ENCODE assay signal across 8 cellular contexts in genomic region chr11:83285131-83285770, GRCh38. TPM values are rescaled to one million over a fixed set of nuclear protein-coding genes. Genes with fewer than 3 reads are reported as not detected.
A peak's percentile ranks its signal among the peaks of the same experiment; 100 is the strongest.
DNase-seq lines count a peak whose midpoint lies in the region; ATAC-seq and TF ChIP-seq lines count a peak whose summit lies in the region.

No MANE protein-coding gene starts in this region.

- H3K9ac ChIP-seq in skeletal muscle tissue (ENCODE audit: low read depth in 1 of 3, low read length in 3 of 3), result peak overlapping the region; percentile 96 to 99 (median 97)

- peaks cover 6% of the 10 kb centered on the region for H3K36me3 ChIP-seq in WERI-Rb-1
- H3K36me3 ChIP-seq in cardiac muscle cell, result no peaks in the 10 kb centered on the region
- peaks cover 0 to 2% (median 0%) of the 10 kb centered on the region in 3 donors for H3K36me3 ChIP-seq in skeletal muscle tissue (ENCODE audit: control insufficient read depth in 3 of 3, insufficient read depth in 3 of 3, low read length in 3 of 3)

- peak; percentile 25 to 39 for ATAC-seq in activated CD4-positive, CD25-positive, alpha-beta regulatory T cell treated with anti-CD3 and anti-CD28 coated beads, Interleukin-2, amount 50 U/mL, for 24 hours
- ATAC-seq in HG03025 (IDR thresholded peaks at IDR 0.05; ENCODE audit: low FRiP score, unreplicated experiment), result peak; percentile 39

- H3K9me3 ChIP-seq in WERI-Rb-1 (ENCODE audit: severe bottlenecking), result no peaks in the 10 kb centered on the region
- no peaks in the 10 kb centered on the region for H3K9me3 ChIP-seq in cardiac muscle cell (ENCODE audit: low read depth)
- no peaks in the 10 kb centered on the region for H3K9me3 ChIP-seq in skeletal muscle tissue (ENCODE audit: control insufficient read depth in 3 of 3, low read length in 3 of 3)

- H3K4me1 ChIP-seq in cardiac muscle cell (ENCODE audit: low read depth) (peaks cover 11% of the 10 kb centered on the region), skeletal muscle tissue (ENCODE audit: control insufficient read depth in 3 of 3, insufficient read depth in 3 of 3, low read length in 3 of 3) (peaks cover 5 to 25% (median 24%) of the 10 kb centered on the region in 3 donors)

- no peak for DNase-seq in activated CD4-positive, CD25-positive, alpha-beta regulatory T cell treated with anti-CD3 and anti-CD28 coated beads, Interleukin-2, amount 50 U/mL, for 72 hours
- DNase-seq in WERI-Rb-1 (no peak), cardiac muscle cell (ENCODE audit: low read depth in 1 of 2, low spot score in 1 of 2) (no peak), OCI-M2 (lab: John Stamatoyannopoulos, UW; ENCODE audit: unreplicated experiment) (no peak), GDM1 (lab: John Stamatoyannopoulos, UW) (no peak)

- H3K4me3 ChIP-seq in WERI-Rb-1 (ENCODE audit: low read depth, low read length) (peak overlapping the region; percentile 76), cardiac muscle cell (peak overlapping the region; percentile 78), skeletal muscle tissue (ENCODE audit: low read length in 3 of 3) (peak overlapping the region; percentile 94 to 95 (median 94))

- H3K27me3 ChIP-seq in WERI-Rb-1 (ENCODE audit: insufficient read depth, low read depth, severe bottlenecking) (no peaks in the 10 kb centered on the region), cardiac muscle cell (no peaks in the 10 kb centered on the region), skeletal muscle tissue (ENCODE audit: control insufficient read depth in 3 of 3, insufficient read depth in 3 of 3, low read length in 3 of 3) (no peaks in the 10 kb centered on the region)

- TF ChIP-seq CTCF in WERI-Rb-1 (IDR thresholded peaks at IDR 0.05; ENCODE audit: low read depth, low read length) (no peak), cardiac muscle cell (IDR thresholded peaks at IDR 0.05; ENCODE audit: low read depth, low read length) (no peak)

- peak overlapping the region; percentile 97 for H3K27ac ChIP-seq in WERI-Rb-1
- peak overlapping the region; percentile 97 for H3K27ac ChIP-seq in cardiac muscle cell
- peak overlapping the region; percentile 98 for H3K27ac ChIP-seq in skeletal muscle tissue (ENCODE audit: low read depth, low read length)

RNA-seq across cellular contexts. Expression of gene CCDC90B, which starts 0.9 kb away (rescaled TPM):
- total RNA-seq in cardiac muscle cell (58.8 and 64.7 TPM in 2 replicates), skeletal muscle tissue (58.5 TPM)
- 94.1 and 97.6 TPM in 2 replicates for polyA plus RNA-seq in cardiac muscle cell
